In the genomic region with DNA sequence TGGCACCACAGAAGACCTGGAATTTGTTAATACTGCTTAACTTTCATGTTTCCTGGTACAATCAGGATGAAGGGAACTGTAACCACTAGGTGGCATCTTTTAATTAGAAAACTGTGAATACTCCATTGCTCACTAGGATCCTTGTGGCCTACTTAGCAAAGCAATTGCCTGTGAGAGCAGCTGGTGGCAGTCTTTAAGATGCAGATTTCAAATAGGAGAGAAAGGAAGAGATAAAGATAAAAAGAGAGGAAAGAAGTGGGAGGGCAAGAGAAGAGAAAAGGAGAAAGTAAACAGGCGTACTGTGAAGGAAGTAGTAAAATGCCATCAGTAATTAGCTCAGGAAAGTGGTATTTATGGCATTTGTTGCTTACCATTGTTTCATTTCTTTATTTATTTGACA, we compare ENCODE assay signal across 1 cellular context.
A peak's percentile ranks its signal among the peaks of the same experiment; 100 is the strongest.
TF ChIP-seq lines count a peak whose summit lies in the region.

No MANE protein-coding gene starts in this region.

TF ChIP-seq in WTC11, 78 proteins besides CTCF, POLR2A, EP300 and RAD21 (continued from another document):
- TF ChIP-seq PRDM15 (CRISPR knock-in tag; IDR thresholded peaks at IDR 0.05) (peak; percentile 38; the same call in 1 of the 2 replicates), SP1 (CRISPR knock-in tag; conservative IDR thresholded peaks at IDR 0.05) (0 out of 2 replicates have a peak, but pooled peaks have one; percentile 30), ZNF532 (CRISPR knock-in tag; IDR thresholded peaks at IDR 0.05; ENCODE audit: borderline replicate concordance) (peak; percentile 12; the same call in 1 of the 2 replicates)
